Comparison of ENCODE assay signal across 1 cellular context in genomic region chr2:86695053-86695691, GRCh38.
TF ChIP-seq lines count a peak whose summit lies in the region.

No MANE protein-coding gene starts in this region.

TF ChIP-seq in HepG2, 621 proteins besides CTCF, POLR2A, EP300 and RAD21 (continued from another document):
- TF ChIP-seq IRF9 (CRISPR knock-in tag; IDR thresholded peaks at IDR 0.05; ENCODE audit: borderline replicate concordance) = no peak
- TF ChIP-seq POGK (CRISPR knock-in tag; conservative IDR thresholded peaks at IDR 0.05) = no peak
- no peak for TF ChIP-seq ZNF792 (CRISPR knock-in tag; IDR thresholded peaks at IDR 0.05)
- TF ChIP-seq RAD51 (IDR thresholded peaks at IDR 0.05; ENCODE audit: borderline replicate concordance) = peak; percentile 79
